ENCODE assay signal across 29 cellular contexts in genomic region chr6:31131595-31131994, GRCh38. TPM values are rescaled to one million over a fixed set of nuclear protein-coding genes. Genes with fewer than 3 reads are reported as not detected.
"Had no signal": no experiment of that assay in that cellular context is flagged by ENCODE, and none has a peak within 500 bp of the region (broad histone marks: within the 10 kb centered on the region; RNA-seq: fewer than 3 reads in every experiment).

No MANE protein-coding gene starts in this region.

- ATAC-seq: Panc1, PC-3, T-cell had no signal

- FAIRE-seq: HTR-8/SVneo had no signal

- H3K4me2 ChIP-seq: SK-N-SH had no signal

- DNase-seq: KBM-7; NCI-H1092; NCI-H1105 treated with DMSO at 0.1 percent for 48 hours; NCI-H1417 treated with DMSO at 0.1 percent for 48 hours; NCI-H146; NCI-H1694 treated with DMSO at 0.1 percent for 48 hours; NCI-H1930; NCI-H2081; NCI-H2107; NCI-H2227 treated with DMSO at 0.1 percent for 48 hours; NCI-H524; NCI-H526 treated with DMSO at 0.1 percent for 48 hours; NCI-H774; NK-92 treated with Interleukin-12 subunit alpha and Interleukin-12 subunit beta, amount 100 ng/mL, for 24 hours; PC-3; SHP77; SK-N-SH; SW 1271; T-cell had no signal

- H3K9ac ChIP-seq: SK-N-SH had no signal

- H3K27ac ChIP-seq: HL-60, RWPE1 had no signal

- H3K9me3 ChIP-seq: SK-N-SH had no signal

RNA-seq across cellular contexts. Expression of gene PSORS1C2, which starts 7.3 kb away (rescaled TPM):
- total RNA-seq: LHCN-M2, MCF 10A, NCI-H460, OCI-LY7, PC-3, SK-MEL-5, T-cell had no signal
- polyA plus RNA-seq: IgD-negative memory B cell, SK-N-SH had no signal

RNA-seq across cellular contexts. Expression of gene CDSN, which starts 11.3 kb away (rescaled TPM):
- total RNA-seq: LHCN-M2, NCI-H460, OCI-LY7, SK-MEL-5, T-cell had no signal
- polyA plus RNA-seq: IgD-negative memory B cell had no signal

RNA-seq across cellular contexts. Expression of gene PSORS1C1, which starts 17.0 kb away (rescaled TPM):
- total RNA-seq: OCI-LY7, SK-MEL-5, T-cell had no signal

RNA-seq across cellular contexts. Expression of gene C6orf15, which starts 19.2 kb away (rescaled TPM):
- total RNA-seq: MCF 10A, NCI-H460, OCI-LY7, PC-3, SK-MEL-5, T-cell had no signal
- polyA plus RNA-seq: IgD-negative memory B cell, SK-N-SH had no signal
